In genomic region chr13:72505376-72505775, GRCh38 we compare ENCODE assay signal across 29 cellular contexts.
"Had no signal": no experiment of that assay in that cellular context is flagged by ENCODE, and none has a peak within 500 bp of the region (broad histone marks: within the 10 kb centered on the region; RNA-seq: fewer than 3 reads in every experiment).

No MANE protein-coding gene starts in this region.

- DNase-seq: activated CD4-positive, alpha-beta T cell treated with anti-CD3 and anti-CD28 coated beads for 48 hours; activated CD4-positive, alpha-beta T cell treated with anti-CD3 and anti-CD28 coated beads, Interleukin-2, amount 50 U/mL, for 48 hours; activated CD4-positive, CD25-positive, alpha-beta regulatory T cell; activated CD8-positive, alpha-beta memory T cell treated with anti-CD3 and anti-CD28 coated beads for 24 hours; activated effector memory CD4-positive, alpha-beta T cell treated with Interleukin-2 at 50 U/mL for 16 hours; activated naive CD4-positive, alpha-beta T cell treated with Interleukin-2 at 50 U/mL for 16 hours; body of pancreas; dermis blood vessel endothelial cell; effector CD8-positive, alpha-beta T cell; esophagus squamous epithelium; gastrocnemius medialis; glutamatergic neuron; left cardiac atrium; left ventricle myocardium superior; mammary epithelial cell; naive thymus-derived CD4-positive, alpha-beta T cell; nucleus accumbens; pancreas; stimulated activated CD4-positive, alpha-beta T cell treated with anti-CD3 and anti-CD28 coated beads, Interleukin-1b, Interleukin-23, amount 100 ng/mL, for 48 hours; stimulated activated CD4-positive, alpha-beta T cell treated with anti-CD3 and anti-CD28 coated beads, Interleukin-4, amount 100 ng/mL, for 4 hours; stimulated activated CD8-positive, alpha-beta memory T cell treated with anti-CD3 and anti-CD28 coated beads, Interleukin-4, amount 100 ng/mL, for 48 hours; stimulated activated naive CD8-positive, alpha-beta T cell treated with anti-CD3 and anti-CD28 coated beads, Interleukin-15, amount 100 ng/mL, for 72 hours; thyroid gland; upper lobe of left lung had no signal

- H3K27me3 ChIP-seq: body of pancreas, esophagus squamous epithelium, gastrocnemius medialis, pancreas, thyroid gland, upper lobe of left lung, vagina had no signal

- H3K36me3 ChIP-seq: esophagus squamous epithelium, gastrocnemius medialis, pancreas, prostate gland, thyroid gland, upper lobe of left lung, vagina had no signal

- H3K27ac ChIP-seq: body of pancreas, epithelial cell of prostate, esophagus squamous epithelium, gastrocnemius medialis, pancreas, prostate gland, thyroid gland, upper lobe of left lung, vagina had no signal

- H3K4me2 ChIP-seq: smooth muscle cell had no signal

- H3K9me3 ChIP-seq: body of pancreas, esophagus squamous epithelium, gastrocnemius medialis, pancreas, prostate gland, thyroid gland, upper lobe of left lung, vagina had no signal

- H3K4me3 ChIP-seq: body of pancreas, esophagus squamous epithelium, gastrocnemius medialis, pancreas, prostate gland, smooth muscle cell, thyroid gland, upper lobe of left lung, vagina had no signal

- ATAC-seq: body of pancreas; gastrocnemius medialis; left cardiac atrium; left ventricle myocardium superior; naive thymus-derived CD4-positive, alpha-beta T cell; pancreas; stimulated activated memory B cell treated with anti-CD40 and anti-IgM and Interleukin-4, amounts not matched to agents 10 μg/mL and 1 μg/mL and 100 μg/mL, for 72 hours; stimulated activated naive CD8-positive, alpha-beta T cell treated with anti-CD3 and anti-CD28 coated beads, Interleukin-15, amount 100 ng/mL, for 72 hours had no signal

- H3K4me1 ChIP-seq: body of pancreas, esophagus squamous epithelium, gastrocnemius medialis, pancreas, prostate gland, thyroid gland, upper lobe of left lung, vagina had no signal
